In genomic region chr5:142922223-142922952, GRCh38 we compare ENCODE assay signal across 10 cellular contexts.
A peak's percentile ranks its signal among the peaks of the same experiment; 100 is the strongest.
DNase-seq lines count a peak whose midpoint lies in the region; ATAC-seq, FAIRE-seq and TF ChIP-seq lines count a peak whose summit lies in the region.
"Had no signal": no experiment of that assay in that cellular context is flagged by ENCODE, and none has a peak within 500 bp of the region (broad histone marks: within the 10 kb centered on the region; RNA-seq: fewer than 3 reads in every experiment).

No MANE protein-coding gene starts in this region.

- peaks cover 17% of the 10 kb centered on the region for H3K4me1 Mint-ChIP-seq in T-helper 17 cell

- H3K4me3 ChIP-seq in gastrocnemius medialis = no peak overlapping the region
- H3K4me3 ChIP-seq: skin epidermis had no signal

- ATAC-seq in GM21390 (IDR thresholded peaks at IDR 0.05; ENCODE audit: unreplicated experiment) (peak; percentile 70), T-helper 17 cell (peak; percentile 35), gastrocnemius medialis (peak; percentile 58 to 76), HG02885 (IDR thresholded peaks at IDR 0.05; ENCODE audit: poor library complexity, unreplicated experiment) (no peak)

- no peak overlapping the region for H3K4me3 Mint-ChIP-seq in T-helper 17 cell
- H3K4me3 Mint-ChIP-seq: T-cell had no signal

- H3K9me3 ChIP-seq in T-helper 17 cell (ENCODE audit: control insufficient read depth, low read length, poor library complexity, severe bottlenecking) (no peaks in the 10 kb centered on the region), gastrocnemius medialis (no peaks in the 10 kb centered on the region)

- H3K27me3 Mint-ChIP-seq in T-helper 17 cell = no peaks in the 10 kb centered on the region
- H3K27me3 Mint-ChIP-seq: T-cell had no signal

- in situ Hi-C loops in gastrocnemius medialis (cut with MboI; ENCODE audit: low sequenced_read_pairs in 4 of 4) = loop anchor here in 3 of 4 donors (10.0 to 25.0 kb wide), 3 partner anchors 482 to 1240 kb away; partner anchors contain the start of genes NR3C1 (in 2 of the 3), KCTD16 (in 1 of the 3) and YIPF5 (in 1 of the 3)

- H3K36me3 ChIP-seq in gastrocnemius medialis = no peaks in the 10 kb centered on the region

- no peaks in the 10 kb centered on the region for H3K27me3 ChIP-seq in gastrocnemius medialis

- FAIRE-seq in D721Med (lab: Jason Lieb, UNC) (peak; percentile 93), urothelium cell line (lab: Jason Lieb, UNC) (no peak)

- peak overlapping the region in 3 of 4 donors; percentile 12 to 22 (median 13) for H3K27ac ChIP-seq in gastrocnemius medialis

- intact Hi-C loops in gastrocnemius medialis (cut with DNase I; ENCODE audit: low total_unique reads) = loop anchor here (1.0 to 10.0 kb wide), 4 partner anchors 42 to 903 kb away; partner anchors contain the start of gene NR3C1

- H3K27ac Mint-ChIP-seq in T-helper 17 cell = peak overlapping the region; percentile 57
- H3K27ac Mint-ChIP-seq: T-cell had no signal

- DNase-seq in D721Med (ENCODE audit: insufficient read length, low spot score) (no peak), LoVo (ENCODE audit: low spot score) (peak; percentile 41), T-helper 17 cell (no peak), globus pallidus (ENCODE audit: low spot score) (peak; percentile 66), gastrocnemius medialis (no peak), urothelium cell line (ENCODE audit: low spot score) (no peak)
- DNase-seq: T-cell had no signal

- TF ChIP-seq CTCF in D721Med (IDR thresholded peaks at IDR 0.05; ENCODE audit: insufficient read depth, missing control alignments) (peak; percentile 63), gastrocnemius medialis (IDR thresholded peaks at IDR 0.05 in 4 of 5, conservative IDR thresholded peaks at IDR 0.05 in 1 of 5) (peak in 4 of 5 experiments; percentile 35 to 57 (median 48))

- no peak for TF ChIP-seq POLR2A in gastrocnemius medialis (IDR thresholded peaks at IDR 0.05)

- H3K4me1 ChIP-seq in gastrocnemius medialis = peaks cover 8 to 24% of the 10 kb centered on the region in 2 donors

- no peaks in the 10 kb centered on the region for H3K36me3 Mint-ChIP-seq in T-helper 17 cell (ENCODE audit: low read depth)

Comparison
In these comparisons a context has a peak if more than half of its experiments do, and no peak if none do; other contexts are left out.
1. DNase-seq: peak in LoVo (single experiment) and globus pallidus (single experiment); none in D721Med (single experiment), T-helper 17 cell (0 of 3), gastrocnemius medialis (0 of 2) and urothelium cell line (single experiment).